Comparison of ENCODE assay signal across 8 cellular contexts in the genomic region with DNA sequence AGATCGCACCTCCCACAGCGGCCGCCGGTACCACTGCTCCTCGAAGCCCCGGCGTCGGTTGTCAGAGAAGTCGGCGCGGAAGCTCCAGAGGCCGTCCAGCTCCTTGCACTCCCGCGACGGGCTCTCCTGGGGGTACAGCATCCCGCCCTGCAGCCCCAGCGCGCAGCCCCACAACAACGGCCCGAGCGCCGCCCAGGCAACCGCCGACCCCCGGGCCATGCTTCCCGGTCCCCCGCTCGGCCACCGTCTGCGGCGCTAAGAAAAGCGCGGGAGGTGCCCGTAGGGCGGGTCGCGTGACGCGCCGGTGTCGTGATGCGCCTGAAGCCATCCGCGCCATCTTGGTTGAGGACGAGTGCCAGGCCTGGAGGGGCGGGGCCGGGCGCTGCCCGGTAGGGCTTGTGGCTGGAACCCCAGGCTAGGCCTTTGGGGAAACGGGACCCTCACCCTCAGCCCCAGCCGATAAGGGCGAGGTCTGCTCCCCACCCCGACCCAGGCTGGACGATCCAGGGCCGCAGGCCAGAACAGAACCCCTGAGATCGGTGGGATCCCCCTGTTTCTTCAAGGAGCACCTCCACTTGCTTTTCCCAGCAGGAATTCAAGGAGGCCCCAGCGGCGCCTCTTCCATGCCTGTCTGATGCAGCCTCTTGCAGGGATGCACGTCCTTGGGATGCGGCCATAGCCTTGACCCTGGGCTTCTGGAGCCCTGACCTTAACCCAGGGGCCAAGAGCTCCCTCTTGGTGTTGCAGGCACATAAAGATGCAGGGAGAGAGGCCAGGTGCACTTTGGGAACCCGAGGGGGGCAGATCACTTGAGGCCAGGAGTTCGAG. TPM values are rescaled to one million over a fixed set of nuclear protein-coding genes. Genes with fewer than 3 reads are reported as not detected.
DNase-seq lines count a peak whose midpoint lies in the region; ATAC-seq and TF ChIP-seq lines count a peak whose summit lies in the region.

A gene (minus strand): TSS at position 249 of the 828 bp plus-strand sequence. CDS start 30 bp downstream, at position 219.

- CTCF ChIA-PET in Panc1 (lab: Charles Lee) = interaction anchor here (0.7 kb wide), 1 partner anchor 14 kb away, joined by 6 read pairs; no protein-coding TSS in a partner anchor

- no TSS peak for BruUV-seq in Panc1 (replicated peaks; lab: Mats Ljungman, UMichigan)

- peak within 1 kb of the TSS; percentile 97 for H3K4me2 ChIP-seq in KMS-11

- peak; percentile 85 for DNase-seq in DMS53 treated with DMSO at 0.1 percent for 48 hours (lab: John Stamatoyannopoulos, UW; ENCODE audit: unreplicated experiment)
- peak; percentile 65 for DNase-seq in Panc1 (ENCODE audit: low read depth, low spot score)
- DNase-seq in activated T-cell treated with anti-CD3 and anti-CD28 coated beads, Interleukin-2, amount 50 U/mL, for 4 hours = peak; percentile 86
- DNase-seq in stimulated activated CD8-positive, alpha-beta memory T cell treated with anti-CD3 and anti-CD28 coated beads, Interleukin-4, amount 100 ng/mL, for 48 hours = peak; percentile 95

- H3K27ac ChIP-seq in KMS-11 (peak within 1 kb of the TSS; percentile 75), Panc1 (ENCODE audit: low read length) (peak within 1 kb of the TSS; percentile 91), esophagus (ENCODE audit: low read depth in 2 of 2, low read length in 1 of 2) (peak within 1 kb of the TSS; percentile 77 to 80)

- H3K9me3 Mint-ChIP-seq in activated T-cell treated with anti-CD3 and anti-CD28 coated beads, Interleukin-2, amount 50 U/mL, for 4 hours = no peaks in the 10 kb centered on the region

- H3K27me3 ChIP-seq in KMS-11 (ENCODE audit: insufficient read depth, low read depth) = no peaks in the 10 kb centered on the region
- H3K27me3 ChIP-seq in Panc1 (ENCODE audit: control insufficient read depth, insufficient read depth, low read length) = no peaks in the 10 kb centered on the region
- H3K27me3 ChIP-seq in esophagus (ENCODE audit: control insufficient read depth in 1 of 2, insufficient read depth in 2 of 2, low read length in 2 of 2) = no peaks in the 10 kb centered on the region
- no peaks in the 10 kb centered on the region for H3K27me3 ChIP-seq in mucosa of stomach (ENCODE audit: control insufficient read depth, insufficient read depth, low read length)

- no peaks in the 10 kb centered on the region for H3K9me3 ChIP-seq in Panc1 (ENCODE audit: control insufficient read depth, insufficient read depth, low read depth, low read length)
- no peaks in the 10 kb centered on the region for H3K9me3 ChIP-seq in esophagus (ENCODE audit: control insufficient read depth in 2 of 2, insufficient read depth in 1 of 2, low read depth in 1 of 2, low read length in 1 of 2)
- no peaks in the 10 kb centered on the region for H3K9me3 ChIP-seq in mucosa of stomach (ENCODE audit: control insufficient read depth, low read length)

- H3K4me1 ChIP-seq in KMS-11 (ENCODE audit: low read depth, poor library complexity, severe bottlenecking) = peaks cover 19% of the 10 kb centered on the region
- peaks cover 10% of the 10 kb centered on the region for H3K4me1 ChIP-seq in Panc1 (ENCODE audit: control insufficient read depth, insufficient read depth, low read length)
- H3K4me1 ChIP-seq in esophagus (ENCODE audit: control insufficient read depth in 2 of 2, insufficient read depth in 2 of 2, low read length in 1 of 2) = peaks cover 6 to 10% of the 10 kb centered on the region in 2 donors
- H3K4me1 ChIP-seq in mucosa of stomach (ENCODE audit: control insufficient read depth, insufficient read depth, low read length) = peaks cover 18% of the 10 kb centered on the region

- intact Hi-C loops in Panc1 (cut with micrococcal nuclease; ENCODE audit: unreplicated experiment) = no loop called here

- H3K36me3 ChIP-seq in KMS-11 (ENCODE audit: insufficient read depth) = no peaks in the 10 kb centered on the region
- H3K36me3 ChIP-seq in Panc1 (ENCODE audit: control insufficient read depth, insufficient read depth, low read length) = no peaks in the 10 kb centered on the region
- H3K36me3 ChIP-seq in esophagus (ENCODE audit: control insufficient read depth in 2 of 2, insufficient read depth in 2 of 2, low read length in 1 of 2) = peaks cover 3 to 12% of the 10 kb centered on the region in 2 donors
- H3K36me3 ChIP-seq in mucosa of stomach (ENCODE audit: control insufficient read depth, insufficient read depth, low read length) = no peaks in the 10 kb centered on the region

- peaks cover 23% of the 10 kb centered on the region for H3K79me2 ChIP-seq in KMS-11 (ENCODE audit: insufficient read depth, low read depth)

- H3K4me3 ChIP-seq in KMS-11 (IDR thresholded peaks at IDR 0.05; ENCODE audit: insufficient read depth, low read depth, low read length) (no peak within 1 kb of the TSS), Panc1 (ENCODE audit: low read depth in 2 of 2, low read length in 2 of 2) (peak within 1 kb of the TSS; percentile 73 to 82), esophagus (ENCODE audit: low read depth in 1 of 2, low read length in 2 of 2) (peak within 1 kb of the TSS; percentile 65 to 92), mucosa of stomach (ENCODE audit: low read length) (peak within 1 kb of the TSS; percentile 56)

- H3K9ac ChIP-seq in KMS-11 (peak within 1 kb of the TSS; percentile 94), mucosa of stomach (ENCODE audit: low read length) (peak within 1 kb of the TSS; percentile 88)

- POLR2A ChIA-PET in Panc1 (lab: Charles Lee) = no interaction called here

- no peaks in the 10 kb centered on the region for H3K27me3 Mint-ChIP-seq in activated T-cell treated with anti-CD3 and anti-CD28 coated beads, Interleukin-2, amount 50 U/mL, for 4 hours (ENCODE audit: low read depth)

- no peak for TF ChIP-seq CTCF in KMS-11 (conservative IDR thresholded peaks at IDR 0.05; ENCODE audit: low read depth, low read length)
- no peak for TF ChIP-seq CTCF in Panc1 (IDR thresholded peaks at IDR 0.05)

- peak within 1 kb of the TSS; percentile 80 for H3K4me3 Mint-ChIP-seq in activated T-cell treated with anti-CD3 and anti-CD28 coated beads, Interleukin-2, amount 50 U/mL, for 4 hours

- H4K20me1 ChIP-seq in KMS-11 (ENCODE audit: insufficient read depth) = no peaks in the 10 kb centered on the region

- H3K4me1 Mint-ChIP-seq in activated T-cell treated with anti-CD3 and anti-CD28 coated beads, Interleukin-2, amount 50 U/mL, for 4 hours (ENCODE audit: low read depth) = peaks cover 8% of the 10 kb centered on the region

- ATAC-seq in GM21737 (IDR thresholded peaks at IDR 0.05; ENCODE audit: unreplicated experiment) (peak; percentile 79), Panc1 (peak; percentile 97)
- ATAC-seq in activated T-cell treated with anti-CD3 and anti-CD28 coated beads, Interleukin-2, amount 50 U/mL, for 4 hours = peak; percentile 96 to 97

- in situ Hi-C loops in Panc1 (cut with HindIII; ENCODE audit: low pct_unique_long_range_greater_than_20kb, low sequenced_read_pairs) = no loop called here

- no peaks in the 10 kb centered on the region for H3K36me3 Mint-ChIP-seq in activated T-cell treated with anti-CD3 and anti-CD28 coated beads, Interleukin-2, amount 50 U/mL, for 4 hours (ENCODE audit: insufficient read depth)

- peak within 1 kb of the TSS; percentile 95 for H2AFZ ChIP-seq in KMS-11 (ENCODE audit: low read depth)

- 3% methylated on average over 58 to 62 of the region's 62 CpGs for WGBS in esophagus, 2 donors

RNA-seq across cellular contexts. Expression of the gene that starts here (rescaled TPM):
- 47.4 TPM for total RNA-seq in Panc1 (2021; ENCODE audit: unreplicated experiment)
- 68.8 TPM for polyA plus RNA-seq in Panc1 (2012; ENCODE audit: insufficient read length)
- total RNA-seq in activated T-cell treated with anti-CD3 and anti-CD28 coated beads, Interleukin-2, amount 50 U/mL, for 4 hours = 10 to 100 TPM; 40.3 to 46.7 (median 41.5) TPM
- polyA plus RNA-seq in esophagus = 10 to 100 TPM; 24.1 to 30.5 TPM
